ENCODE assay signal across 20 cellular contexts in the genomic region with DNA sequence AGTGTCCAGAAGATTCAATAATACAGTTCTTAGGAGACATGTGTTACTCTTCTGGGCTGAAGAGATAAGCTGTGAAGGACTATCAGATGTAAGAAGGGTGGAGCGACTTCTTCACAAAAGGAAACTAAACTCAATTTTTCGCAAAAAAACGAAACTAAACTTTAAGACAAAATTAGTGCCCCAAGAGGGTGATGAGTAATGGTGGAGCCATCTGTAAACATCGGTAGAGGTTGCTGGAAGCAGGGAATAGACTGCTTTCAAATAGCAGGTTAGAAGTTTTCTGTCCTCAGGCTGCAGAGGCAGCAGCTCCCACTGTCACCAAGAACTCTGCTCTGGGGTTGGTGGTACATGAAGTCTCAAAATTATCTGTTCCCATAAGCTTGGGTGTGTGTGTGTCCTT.
DNase-seq lines count a peak whose midpoint lies in the region; ATAC-seq, FAIRE-seq and TF ChIP-seq lines count a peak whose summit lies in the region.
"Had no signal": no experiment of that assay in that cellular context is flagged by ENCODE, and none has a peak within 500 bp of the region (broad histone marks: within the 10 kb centered on the region; RNA-seq: fewer than 3 reads in every experiment).

No MANE protein-coding gene starts in this region.

- TF ChIP-seq CTCF in GM12864 (IDR thresholded peaks at IDR 0.05; ENCODE audit: low read depth, low read length, missing control alignments): no peak
- TF ChIP-seq CTCF in K562 (IDR thresholded peaks at IDR 0.05 in 2 of 3, conservative IDR thresholded peaks at IDR 0.05 in 1 of 3; ENCODE audit: insufficient read depth in 2 of 3, low read depth in 1 of 3, low read length in 3 of 3): no peak
- no peak for TF ChIP-seq CTCF in smooth muscle cell (IDR thresholded peaks at IDR 0.05; ENCODE audit: borderline replicate concordance, insufficient read depth, poor library complexity, severe bottlenecking)

- intact Hi-C loops in K562 (cut with micrococcal nuclease): loop anchor here (5.0 to 10.0 kb wide), 2 partner anchors 91 to 294 kb away; no protein-coding TSS in a partner anchor

- ATAC-seq in K562: 0 out of 3 replicates have a peak, but pooled peaks have one; percentile 45
- ATAC-seq in stimulated activated naive B cell treated with anti-CD40 and anti-IgM and Interleukin-4, amounts not matched to agents 10 μg/mL and 1 μg/mL and 100 μg/mL, for 72 hours (replicated peaks): no peak
- ATAC-seq: activated CD8-positive, alpha-beta T cell treated with anti-CD3 and anti-CD28 coated beads for 36 hours; activated T-cell treated with anti-CD3 and anti-CD28 coated beads, Interleukin-2, amount 50 U/mL, for 4 hours; psoas muscle had no signal

- H3K9ac ChIP-seq in K562 (ENCODE audit: insufficient read depth in 1 of 2, low read depth in 2 of 2, low read length in 2 of 2): no peak overlapping the region
- H3K9ac ChIP-seq in smooth muscle cell (ENCODE audit: low read depth): no peak overlapping the region
- H3K9ac ChIP-seq: BLaER1 had no signal

- FAIRE-seq in K562 (lab: Jason Lieb, UNC): no peak
- FAIRE-seq: bronchial epithelial cell, kidney had no signal

- no peaks in the 10 kb centered on the region for H3K27me3 Mint-ChIP-seq in stimulated activated naive B cell treated with anti-CD40 and anti-IgM and Interleukin-4, amounts not matched to agents 10 μg/mL and 1 μg/mL and 100 μg/mL, for 72 hours
- H3K27me3 Mint-ChIP-seq: activated CD8-positive, alpha-beta T cell treated with anti-CD3 and anti-CD28 coated beads for 36 hours; activated naive CD8-positive, alpha-beta T cell; memory B cell had no signal

- no peak for TF ChIP-seq EP300 in K562 (IDR thresholded peaks at IDR 0.05; ENCODE audit: low read length)

- no peak overlapping the region for H3K4me3 Mint-ChIP-seq in stimulated activated naive B cell treated with anti-CD40 and anti-IgM and Interleukin-4, amounts not matched to agents 10 μg/mL and 1 μg/mL and 100 μg/mL, for 72 hours
- H3K4me3 Mint-ChIP-seq: activated CD8-positive, alpha-beta T cell treated with anti-CD3 and anti-CD28 coated beads for 36 hours; activated naive CD8-positive, alpha-beta T cell; activated T-cell treated with anti-CD3 and anti-CD28 coated beads, Interleukin-2, amount 50 U/mL, for 4 hours; memory B cell had no signal

- CTCF ChIA-PET in K562 (lab: Yijun Ruan, JAX; ENCODE audit: low intra/inter-chr PET ratio): no interaction called here

- POLR2A ChIA-PET in K562 (lab: Yijun Ruan, JAX): interaction anchor here (0.6 kb wide), 1 partner anchor 44 kb away, joined by 3 read pairs; no protein-coding TSS in a partner anchor

- H3K9me3 Mint-ChIP-seq in stimulated activated naive B cell treated with anti-CD40 and anti-IgM and Interleukin-4, amounts not matched to agents 10 μg/mL and 1 μg/mL and 100 μg/mL, for 72 hours: no peaks in the 10 kb centered on the region
- H3K9me3 Mint-ChIP-seq: activated CD8-positive, alpha-beta T cell treated with anti-CD3 and anti-CD28 coated beads for 36 hours; activated T-cell treated with anti-CD3 and anti-CD28 coated beads, Interleukin-2, amount 50 U/mL, for 4 hours; memory B cell had no signal

- no peak for TF ChIP-seq RAD21 in K562 (CRISPR knock-in tag; conservative IDR thresholded peaks at IDR 0.05 in 1 of 2, IDR thresholded peaks at IDR 0.05 in 1 of 2)

- H3K79me2 ChIP-seq in K562 (ENCODE audit: control insufficient read depth, insufficient read depth, low read length): no peaks in the 10 kb centered on the region
- H3K79me2 ChIP-seq in smooth muscle cell (ENCODE audit: low read depth): no peaks in the 10 kb centered on the region
- H3K79me2 ChIP-seq: hepatocyte had no signal

- H3K4me1 ChIP-seq in K562 (replicated peaks in 1 of 2; ENCODE audit: control insufficient read depth in 2 of 2, insufficient read depth in 2 of 2, low read length in 2 of 2): peaks cover 0 to 5% of the 10 kb centered on the region in 2 experiments; a peak in 1 of 5 replicates
- H3K4me1 ChIP-seq in smooth muscle cell (ENCODE audit: low read depth): no peaks in the 10 kb centered on the region
- H3K4me1 ChIP-seq: psoas muscle had no signal

- H3K27ac ChIP-seq in K562 (ENCODE audit: extremely low read depth, low read depth, low read length) (no peak overlapping the region), smooth muscle cell (ENCODE audit: low read depth) (peak overlapping the region; percentile 55)
- H3K27ac ChIP-seq: BLaER1, hepatocyte, psoas muscle, spleen, thoracic aorta, WERI-Rb-1 had no signal

- H3K4me2 ChIP-seq in K562 (ENCODE audit: insufficient read depth, low read length): peak overlapping the region; percentile 14; the same call in 1 of the 2 replicates
- no peak overlapping the region for H3K4me2 ChIP-seq in smooth muscle cell
- H3K4me2 ChIP-seq: hepatocyte had no signal

- peak overlapping the region; percentile 7; the same call in 1 of the 2 replicates for H3K4me3 ChIP-seq in GM12864 (ENCODE audit: low read depth, low read length)
- no peak overlapping the region for H3K4me3 ChIP-seq in K562
- H3K4me3 ChIP-seq in smooth muscle cell: no peak overlapping the region
- H3K4me3 ChIP-seq: BLaER1, hepatocyte, psoas muscle, spleen, thoracic aorta had no signal

- no TSS peak for BruUV-seq in K562 (replicated peaks; lab: Mats Ljungman, UMichigan)

- H3K9me3 ChIP-seq in K562 (replicated peaks; ENCODE audit: control insufficient read depth, insufficient read depth, low read depth, low read length) (no peaks in the 10 kb centered on the region), smooth muscle cell (replicated peaks; ENCODE audit: low read depth) (no peaks in the 10 kb centered on the region)
- H3K9me3 ChIP-seq: BLaER1, psoas muscle, spleen, thoracic aorta had no signal

- TF ChIP-seq POLR2A in K562 (conservative IDR thresholded peaks at IDR 0.05): no peak

- H2AFZ ChIP-seq in K562 (ENCODE audit: low read depth, low read length): no peak overlapping the region
- no peak overlapping the region for H2AFZ ChIP-seq in smooth muscle cell (ENCODE audit: low read depth)
- H2AFZ ChIP-seq: hepatocyte had no signal

- in situ Hi-C loops in K562 (cut with MboI): no loop called here

- no peaks in the 10 kb centered on the region for H3K36me3 ChIP-seq in K562 (ENCODE audit: control insufficient read depth, insufficient read depth, low read length)
- no peaks in the 10 kb centered on the region for H3K36me3 ChIP-seq in smooth muscle cell (ENCODE audit: low read depth)
- H3K36me3 ChIP-seq: BLaER1, spleen, thoracic aorta, WERI-Rb-1 had no signal

- no peaks in the 10 kb centered on the region for H3F3A ChIP-seq in smooth muscle cell (ENCODE audit: low read depth)

- H3K27ac Mint-ChIP-seq in stimulated activated naive B cell treated with anti-CD40 and anti-IgM and Interleukin-4, amounts not matched to agents 10 μg/mL and 1 μg/mL and 100 μg/mL, for 72 hours: no peak overlapping the region
- H3K27ac Mint-ChIP-seq: activated CD8-positive, alpha-beta T cell treated with anti-CD3 and anti-CD28 coated beads for 36 hours; activated naive CD8-positive, alpha-beta T cell; memory B cell had no signal

- no peak for DNase-seq in GM12864 (ENCODE audit: low read depth)
- DNase-seq in OCI-M1 (lab: John Stamatoyannopoulos, UW): peak; percentile 87
- peak in 1 of 4 experiments; percentile 5 for DNase-seq in K562 (ENCODE audit: extremely low read depth in 1 of 4, low spot score in 3 of 4)
- no peak for DNase-seq in smooth muscle cell (lab: John Stamatoyannopoulos, UW; ENCODE audit: unreplicated experiment)
- DNase-seq in middle frontal gyrus (ENCODE audit: extremely low spot score, low spot score): no peak
- no peak for DNase-seq in stimulated activated naive B cell treated with anti-CD40 and anti-IgM and Interleukin-4, amounts not matched to agents 10 μg/mL and 1 μg/mL and 100 μg/mL, for 72 hours
- no peak for DNase-seq in HPDE6-E6E7 (ENCODE audit: extremely low spot score)
- DNase-seq: activated CD8-positive, alpha-beta T cell treated with anti-CD3 and anti-CD28 coated beads for 36 hours; activated T-cell treated with anti-CD3 and anti-CD28 coated beads, Interleukin-2, amount 50 U/mL, for 4 hours; kidney; NCI-H2081 treated with DMSO at 0.1 percent for 48 hours; psoas muscle; spleen; WERI-Rb-1 had no signal

- H3K27me3 ChIP-seq in K562 (ENCODE audit: control insufficient read depth in 2 of 2, insufficient read depth in 2 of 2, low read length in 2 of 2) (no peaks in the 10 kb centered on the region; a peak in 1 of 5 replicates), smooth muscle cell (ENCODE audit: low read depth) (no peaks in the 10 kb centered on the region)
- H3K27me3 ChIP-seq: BLaER1, hepatocyte, spleen had no signal

- H3K9me1 ChIP-seq in K562 (ENCODE audit: control insufficient read depth, insufficient read depth, low read length): peaks cover 2% of the 10 kb centered on the region

- 0% methylated on average over 4 of the region's 4 CpGs for WGBS in K562 (ENCODE audit: insufficient coverage, low coverage, missing lambda C conversion rate)
- WGBS in smooth muscle cell (ENCODE audit: low lambda C conversion rate): 71% methylated on average over 4 of the region's 4 CpGs

- no peaks in the 10 kb centered on the region for H4K20me1 ChIP-seq in K562 (replicated peaks; ENCODE audit: control insufficient read depth, insufficient read depth, low read length)
- no peaks in the 10 kb centered on the region for H4K20me1 ChIP-seq in smooth muscle cell (ENCODE audit: low read depth)
- H4K20me1 ChIP-seq: BLaER1 had no signal

- H3K36me3 Mint-ChIP-seq in stimulated activated naive B cell treated with anti-CD40 and anti-IgM and Interleukin-4, amounts not matched to agents 10 μg/mL and 1 μg/mL and 100 μg/mL, for 72 hours: no peaks in the 10 kb centered on the region

- peaks cover 8 to 11% of the 10 kb centered on the region in 2 donors for H3K4me1 Mint-ChIP-seq in stimulated activated naive B cell treated with anti-CD40 and anti-IgM and Interleukin-4, amounts not matched to agents 10 μg/mL and 1 μg/mL and 100 μg/mL, for 72 hours

TF ChIP-seq in K562, 482 proteins besides CTCF, POLR2A, EP300 and RAD21 (continues in another document):
- TF ChIP-seq KDM2B (CRISPR knock-in tag; IDR thresholded peaks at IDR 0.05): no peak
- TF ChIP-seq TEAD4 (IDR thresholded peaks at IDR 0.05; ENCODE audit: low read length): peak; percentile 19; the same call in 1 of the 2 replicates
- no peak for TF ChIP-seq TEAD4 (CRISPR knock-in tag; IDR thresholded peaks at IDR 0.05; ENCODE audit: borderline replicate concordance)
- TF ChIP-seq ZNF444 (CRISPR knock-in tag; IDR thresholded peaks at IDR 0.05): no peak
- no peak for TF ChIP-seq C11orf30 (IDR thresholded peaks at IDR 0.05; ENCODE audit: low read depth)
- TF ChIP-seq ZBTB12 (CRISPR knock-in tag; IDR thresholded peaks at IDR 0.05): no peak
- peak; percentile 36; the same call in 1 of the 2 replicates for TF ChIP-seq CBFA2T3 (IDR thresholded peaks at IDR 0.05)
